Comparison of ENCODE assay signal across 18 cellular contexts in genomic region chr16:67549936-67550335, GRCh38. TPM values are rescaled to one million over a fixed set of nuclear protein-coding genes. Genes with fewer than 3 reads are reported as not detected.
DNase-seq lines count a peak whose midpoint lies in the region; ATAC-seq and TF ChIP-seq lines count a peak whose summit lies in the region.
"Had no signal": no experiment of that assay in that cellular context is flagged by ENCODE, and none has a peak within 500 bp of the region (broad histone marks: within the 10 kb centered on the region; RNA-seq: fewer than 3 reads in every experiment).

No MANE protein-coding gene starts in this region.

- H2AFZ ChIP-seq in DND-41 (ENCODE audit: low read depth, low read length) = no peak overlapping the region

- H3K36me3 Mint-ChIP-seq in activated CD4-positive, alpha-beta T cell treated with anti-CD3 and anti-CD28 coated beads for 36 hours (ENCODE audit: low read depth) = peaks cover 6% of the 10 kb centered on the region
- peaks cover 7% of the 10 kb centered on the region for H3K36me3 Mint-ChIP-seq in activated T-helper 17 cell treated with anti-CD3 and anti-CD28 coated beads, Interleukin-2, amount 50 U/mL, for 72 hours (ENCODE audit: low read depth)
- H3K36me3 Mint-ChIP-seq in nephron progenitor cell (ENCODE audit: low read depth) = no peaks in the 10 kb centered on the region

- peak overlapping the region; percentile 99 for H3K27ac ChIP-seq in DND-41 (ENCODE audit: low read length)
- H3K27ac ChIP-seq: KMS-11, SK-N-MC had no signal

- H3K4me2 ChIP-seq in DND-41 (ENCODE audit: insufficient read depth, low read length) = no peak overlapping the region
- H3K4me2 ChIP-seq: KMS-11 had no signal

- H3K27ac Mint-ChIP-seq in activated CD4-positive, alpha-beta T cell treated with anti-CD3 and anti-CD28 coated beads for 36 hours = peak overlapping the region; percentile 58
- H3K27ac Mint-ChIP-seq in activated T-helper 17 cell treated with anti-CD3 and anti-CD28 coated beads, Interleukin-2, amount 50 U/mL, for 72 hours = peak overlapping the region; percentile 6
- peak overlapping the region; percentile 8 for H3K27ac Mint-ChIP-seq in nephron progenitor cell
- H3K27ac Mint-ChIP-seq: activated T-cell treated with anti-CD3 and anti-CD28 coated beads, Interleukin-2, amount 50 U/mL, for 72 hours had no signal

- H3K9ac ChIP-seq in DND-41 (ENCODE audit: low read depth, low read length) = peak overlapping the region; percentile 65; the same call in 1 of the 2 replicates
- H3K9ac ChIP-seq: KMS-11 had no signal

- CTCF ChIA-PET in activated CD4-positive, alpha-beta T cell treated with anti-CD3 and anti-CD28 coated beads for 36 hours (lab: Charles Lee) = interaction anchor here (0.6 to 1.0 kb wide), 2 partner anchors 95 to 229 kb away, joined by 3 to 4 read pairs; partner anchors contain the start of gene CARMIL2

- H3K79me2 ChIP-seq in DND-41 (ENCODE audit: insufficient read depth, low read length) = peaks cover 40% of the 10 kb centered on the region; the same call in 1 of the 2 replicates

- intact Hi-C loops in activated CD4-positive, alpha-beta T cell treated with anti-CD3 and anti-CD28 coated beads for 36 hours (cut with DNase I, micrococcal nuclease) = loop anchor here in 1 of 2 experiments (5.0 kb wide), 1 partner anchor 112 kb away; the partner anchor contains the start of genes ACD and PARD6A

- POLR2A ChIA-PET in activated CD4-positive, alpha-beta T cell treated with anti-CD3 and anti-CD28 coated beads for 36 hours (lab: Charles Lee) = interaction anchor here (0.7 kb wide), 1 partner anchor 14 kb away, joined by 5 read pairs; no protein-coding TSS in a partner anchor

- TF ChIP-seq CTCF in DND-41 (IDR thresholded peaks at IDR 0.05; ENCODE audit: borderline replicate concordance, extremely low read depth, low read length, poor library complexity, severe bottlenecking) (no peak), nephron progenitor cell (IDR thresholded peaks at IDR 0.05) (no peak)

- ATAC-seq in activated CD4-positive, alpha-beta T cell treated with anti-CD3 and anti-CD28 coated beads for 36 hours = no peak
- ATAC-seq in DND-41 (ENCODE audit: insufficient read depth, low read depth) = no peak
- no peak for ATAC-seq in activated T-helper 17 cell treated with anti-CD3 and anti-CD28 coated beads, Interleukin-2, amount 50 U/mL, for 72 hours (replicated peaks)
- ATAC-seq in esophagus mucosa = no peak
- ATAC-seq: activated T-cell treated with anti-CD3 and anti-CD28 coated beads, Interleukin-2, amount 50 U/mL, for 72 hours; Panc1 had no signal

- no peaks in the 10 kb centered on the region for H3K9me3 ChIP-seq in DND-41 (ENCODE audit: insufficient read depth, low read length, severe bottlenecking)
- H3K9me3 ChIP-seq: tibial nerve had no signal

- H3K4me3 ChIP-seq in DND-41 (ENCODE audit: low read depth in 1 of 2, low read length in 2 of 2) = no peak overlapping the region
- H3K4me3 ChIP-seq: SK-N-MC, tibial nerve had no signal

- no peaks in the 10 kb centered on the region for H3K27me3 Mint-ChIP-seq in activated CD4-positive, alpha-beta T cell treated with anti-CD3 and anti-CD28 coated beads for 36 hours
- no peaks in the 10 kb centered on the region for H3K27me3 Mint-ChIP-seq in activated T-helper 17 cell treated with anti-CD3 and anti-CD28 coated beads, Interleukin-2, amount 50 U/mL, for 72 hours
- peaks cover 5% of the 10 kb centered on the region for H3K27me3 Mint-ChIP-seq in nephron progenitor cell (ENCODE audit: low read depth, poor library complexity)

- DNase-seq in activated CD4-positive, alpha-beta T cell treated with anti-CD3 and anti-CD28 coated beads for 36 hours = no peak
- DNase-seq in activated CD4-positive, alpha-beta T cell treated with anti-CD3 and anti-CD28 coated beads for 48 hours = no peak
- no peak for DNase-seq in DND-41
- no peak for DNase-seq in nephron progenitor cell
- no peak for DNase-seq in NCI-H345 treated with DMSO at 0.1 percent for 48 hours (lab: John Stamatoyannopoulos, UW; ENCODE audit: unreplicated experiment)
- no peak for DNase-seq in cerebellar cortex (ENCODE audit: low spot score)
- DNase-seq: activated T-cell treated with anti-CD3 and anti-CD28 coated beads, Interleukin-2, amount 50 U/mL, for 72 hours; amniotic stem cell; cerebellar nuclear complex; effector memory CD4-positive, alpha-beta T cell; NCI-H748 treated with DMSO at 0.1 percent for 48 hours; stimulated activated CD4-positive, alpha-beta T cell treated with anti-CD3 and anti-CD28 coated beads, Interleukin-12 subunit alpha, Interleukin-12 subunit beta, amount 100 ng/mL, for 4 hours had no signal

- no peaks in the 10 kb centered on the region for H4K20me1 ChIP-seq in DND-41 (ENCODE audit: insufficient read depth, low read length)

- no peak overlapping the region for H3K4me3 Mint-ChIP-seq in activated CD4-positive, alpha-beta T cell treated with anti-CD3 and anti-CD28 coated beads for 36 hours
- no peak overlapping the region for H3K4me3 Mint-ChIP-seq in activated T-helper 17 cell treated with anti-CD3 and anti-CD28 coated beads, Interleukin-2, amount 50 U/mL, for 72 hours
- no peak overlapping the region for H3K4me3 Mint-ChIP-seq in nephron progenitor cell
- H3K4me3 Mint-ChIP-seq: activated T-cell treated with anti-CD3 and anti-CD28 coated beads, Interleukin-2, amount 50 U/mL, for 72 hours had no signal

- peaks cover 17% of the 10 kb centered on the region for H3K36me3 ChIP-seq in DND-41 (ENCODE audit: insufficient read depth, low read length)

- H3K9me3 Mint-ChIP-seq in activated CD4-positive, alpha-beta T cell treated with anti-CD3 and anti-CD28 coated beads for 36 hours (ENCODE audit: low read depth) = no peaks in the 10 kb centered on the region
- H3K9me3 Mint-ChIP-seq in activated T-helper 17 cell treated with anti-CD3 and anti-CD28 coated beads, Interleukin-2, amount 50 U/mL, for 72 hours = no peaks in the 10 kb centered on the region
- no peaks in the 10 kb centered on the region for H3K9me3 Mint-ChIP-seq in nephron progenitor cell
- H3K9me3 Mint-ChIP-seq: activated T-cell treated with anti-CD3 and anti-CD28 coated beads, Interleukin-2, amount 50 U/mL, for 72 hours had no signal

- peaks cover 40% of the 10 kb centered on the region for H3K4me1 Mint-ChIP-seq in activated CD4-positive, alpha-beta T cell treated with anti-CD3 and anti-CD28 coated beads for 36 hours
- H3K4me1 Mint-ChIP-seq in activated T-helper 17 cell treated with anti-CD3 and anti-CD28 coated beads, Interleukin-2, amount 50 U/mL, for 72 hours = peaks cover 23% of the 10 kb centered on the region
- H3K4me1 Mint-ChIP-seq in nephron progenitor cell = peaks cover 28% of the 10 kb centered on the region

- H3K4me1 ChIP-seq in DND-41 (ENCODE audit: insufficient read depth, low read length) = peaks cover 62% of the 10 kb centered on the region

- no peaks in the 10 kb centered on the region for H3K27me3 ChIP-seq in DND-41 (ENCODE audit: insufficient read depth, low read length, poor library complexity)
- H3K27me3 ChIP-seq: tibial nerve had no signal

RNA-seq across cellular contexts. Expression of gene CTCF, which starts 12.4 kb away (rescaled TPM):
- 10 to 100 TPM; 51.0 to 66.4 TPM for total RNA-seq in activated CD4-positive, alpha-beta T cell treated with anti-CD3 and anti-CD28 coated beads for 36 hours
- total RNA-seq in activated T-helper 17 cell treated with anti-CD3 and anti-CD28 coated beads, Interleukin-2, amount 50 U/mL, for 72 hours = 10 to 100 TPM; 41.2 to 49.4 TPM
- total RNA-seq in esophagus mucosa = 28.3 TPM

RNA-seq across cellular contexts. Expression of gene RIPOR1, which starts 21.3 kb away (rescaled TPM):
- 10 to 100 TPM; 18.9 to 24.1 TPM for total RNA-seq in activated CD4-positive, alpha-beta T cell treated with anti-CD3 and anti-CD28 coated beads for 36 hours
- 10 to 100 TPM; 30.4 to 57.0 TPM for total RNA-seq in activated T-helper 17 cell treated with anti-CD3 and anti-CD28 coated beads, Interleukin-2, amount 50 U/mL, for 72 hours
- total RNA-seq in esophagus mucosa = 14.3 TPM

Comparison
In these comparisons a context has a peak if more than half of its experiments do, and no peak if none do; other contexts are left out.
1. H3K27ac Mint-ChIP-seq: peak in every context shown above with its lines; median percentile 58 in activated CD4-positive, alpha-beta T cell treated with anti-CD3 and anti-CD28 coated beads for 36 hours; 8 in nephron progenitor cell; 6 in activated T-helper 17 cell treated with anti-CD3 and anti-CD28 coated beads, Interleukin-2, amount 50 U/mL, for 72 hours.